Comparison of ENCODE assay signal across 21 cellular contexts in genomic region chr2:38509947-38510326, GRCh38.
DNase-seq lines count a peak whose midpoint lies in the region; ATAC-seq, FAIRE-seq and TF ChIP-seq lines count a peak whose summit lies in the region.
"Had no signal": no experiment of that assay in that cellular context is flagged by ENCODE, and none has a peak within 500 bp of the region (broad histone marks: within the 10 kb centered on the region; RNA-seq: fewer than 3 reads in every experiment).

No MANE protein-coding gene starts in this region.

- dilution Hi-C loops in keratinocyte (cut with MboI; ENCODE audit: extremely low pct_ligation_motif_present, low sequenced_read_pairs): loop anchor here (25.0 kb wide), 1 partner anchor 173 kb away; no protein-coding TSS in a partner anchor

- no peaks in the 10 kb centered on the region for H3K79me2 ChIP-seq in keratinocyte (ENCODE audit: control insufficient read depth, insufficient read depth, low read length)

- TF ChIP-seq CTCF in A673 (conservative IDR thresholded peaks at IDR 0.05; ENCODE audit: low read depth, low read length) (no peak), keratinocyte (optimal IDR thresholded peaks at IDR 0.05 in 1 of 3, IDR thresholded peaks at IDR 0.05 in 1 of 3, conservative IDR thresholded peaks at IDR 0.05 in 1 of 3; ENCODE audit: extremely low read depth in 1 of 3, insufficient read depth in 2 of 3, low read length in 3 of 3) (no peak), sigmoid colon (IDR thresholded peaks at IDR 0.05) (no peak), Calu3 (IDR thresholded peaks at IDR 0.05; ENCODE audit: unreplicated experiment) (no peak)

- no peak overlapping the region for H3K4me2 ChIP-seq in keratinocyte (ENCODE audit: control insufficient read depth, extremely low read depth, insufficient read depth, low read depth, low read length)

- no peak for TF ChIP-seq EP300 in sigmoid colon (IDR thresholded peaks at IDR 0.05)

- H3K27ac ChIP-seq in A673 (ENCODE audit: low read depth, low read length, poor library complexity, severe bottlenecking) (peak overlapping the region; percentile 55), keratinocyte (ENCODE audit: control insufficient read depth, insufficient read depth, low read length) (no peak overlapping the region), sigmoid colon (peak overlapping the region; percentile 76 to 93 (median 80))
- H3K27ac ChIP-seq: pancreas had no signal

- H3K27me3 ChIP-seq in A673 (replicated peaks; ENCODE audit: insufficient read depth, low read depth, low read length, poor library complexity) (no peaks in the 10 kb centered on the region), keratinocyte (ENCODE audit: control insufficient read depth, extremely low read depth, insufficient read depth, low read length) (no peaks in the 10 kb centered on the region), sigmoid colon (no peaks in the 10 kb centered on the region)
- H3K27me3 ChIP-seq: heart left ventricle, pancreas had no signal

- BruUV-seq in A673 (replicated peaks; lab: Mats Ljungman, UMichigan) (no TSS peak), Calu3 (replicated peaks; lab: Mats Ljungman, UMichigan) (no TSS peak)

- no peaks in the 10 kb centered on the region for H3K9me3 Mint-ChIP-seq in Calu3 (ENCODE audit: low read depth, unreplicated experiment)
- H3K9me3 Mint-ChIP-seq: naive thymus-derived CD8-positive, alpha-beta T cell had no signal

- 92 to 95% methylated on average over 2 of the region's 2 CpGs for WGBS in sigmoid colon, 2 donors

- H3K27ac Mint-ChIP-seq in Calu3 (ENCODE audit: unreplicated experiment): no peak overlapping the region
- H3K27ac Mint-ChIP-seq: activated T-helper 1 cell treated with anti-CD3 and anti-CD28 coated beads, Interleukin-12 subunit alpha, Interleukin-12 subunit beta, Interleukin-2, Interleukin-4 antibody, amounts not matched to agents 30 ng/mL and 10 ng/mL and 1 ng/mL, durations not matched to agents 14 hours and 24 hours and 36 hours; dendritic cell treated with granulocyte-macrophage colony-stimulating factor and Interleukin-4, amounts not matched to agents 40 ng/mL and 50 ng/mL, for 4 days had no signal

- no peaks in the 10 kb centered on the region for H3K9me1 ChIP-seq in keratinocyte (ENCODE audit: control insufficient read depth, extremely low read depth, insufficient read depth, low read length)

- DNase-seq in A673 (ENCODE audit: low spot score) (no peak), keratinocyte (ENCODE audit: low read depth, low spot score) (no peak), sigmoid colon (no peak), Calu3 (no peak), NCI-H69 (lab: John Stamatoyannopoulos, UW) (no peak), HuH-7.5 (ENCODE audit: low spot score) (no peak)
- DNase-seq: activated CD4-positive, alpha-beta T cell treated with anti-CD3 and anti-CD28 coated beads, Interleukin-2, amount 50 U/mL, for 4 hours; activated CD4-positive, CD25-positive, alpha-beta regulatory T cell; activated naive CD4-positive, alpha-beta T cell treated with anti-CD3 and anti-CD28 coated beads, Interleukin-2, amount 50 U/mL, for 16 hours; caudate nucleus; GDM1; heart left ventricle; Kasumi-1; mesendoderm; naive thymus-derived CD8-positive, alpha-beta T cell; NCI-H748 treated with DMSO at 0.1 percent for 48 hours; pancreas had no signal

- no peak overlapping the region for H3K4me3 ChIP-seq in A673 (ENCODE audit: low read depth, low read length, poor library complexity, severe bottlenecking)
- H3K4me3 ChIP-seq in keratinocyte (ENCODE audit: control insufficient read depth in 2 of 3, extremely low read depth in 1 of 3, insufficient read depth in 2 of 3, low read depth in 1 of 3, low read length in 3 of 3): no peak overlapping the region
- no peak overlapping the region for H3K4me3 ChIP-seq in sigmoid colon
- H3K4me3 ChIP-seq: heart left ventricle, pancreas had no signal

- H4K20me1 ChIP-seq in keratinocyte (ENCODE audit: control insufficient read depth, extremely low read depth, insufficient read depth, low read length): no peaks in the 10 kb centered on the region

- CTCF ChIA-PET in A673 (lab: Charles Lee) (interaction anchor here (0.6 to 1.2 kb wide), 2 partner anchors 190 to 433 kb away, joined by 3 to 4 read pairs; no protein-coding TSS in a partner anchor), Calu3 (lab: Charles Lee) (interaction anchor here (0.9 to 1.3 kb wide), 4 partner anchors 22 to 194 kb away, joined by 3 to 5 read pairs (median 4); no protein-coding TSS in a partner anchor)

- intact Hi-C loops in A673 (cut with micrococcal nuclease; ENCODE audit: unreplicated experiment) (loop anchor here (5.0 kb wide), 1 partner anchor 133 kb away; the partner anchor contains the start of gene ATL2), sigmoid colon (cut with DNase I) (loop anchor here (5.0 kb wide), 2 partner anchors 43 to 133 kb away; partner anchors contain the start of gene ATL2), Calu3 (cut with micrococcal nuclease; ENCODE audit: unreplicated experiment) (no loop called here)

- ATAC-seq in SK-N-SH treated with all-trans-retinoic acid at 6 μM for 48 hours: peak; percentile 43
- no peak for ATAC-seq in HG03280 (IDR thresholded peaks at IDR 0.05; ENCODE audit: unreplicated experiment)
- ATAC-seq: heart left ventricle; naive thymus-derived CD8-positive, alpha-beta T cell had no signal

- peaks cover 21% of the 10 kb centered on the region for H3K4me1 Mint-ChIP-seq in Calu3 (ENCODE audit: low read depth, unreplicated experiment)

- no peak overlapping the region for H3K9ac ChIP-seq in keratinocyte (ENCODE audit: control insufficient read depth, extremely low read depth, insufficient read depth, low read length)

- peaks cover 20% of the 10 kb centered on the region for H3K4me1 ChIP-seq in A673 (ENCODE audit: insufficient read depth, low read length, poor library complexity, severe bottlenecking)
- peaks cover 17% of the 10 kb centered on the region for H3K4me1 ChIP-seq in keratinocyte (ENCODE audit: control insufficient read depth, extremely low read depth, insufficient read depth, low read length)
- H3K4me1 ChIP-seq in sigmoid colon: peaks cover 0 to 76% (median 59%) of the 10 kb centered on the region in 4 donors
- H3K4me1 ChIP-seq: pancreas had no signal

- no peak overlapping the region for H3K4me3 Mint-ChIP-seq in Calu3 (ENCODE audit: low read depth, unreplicated experiment)
- H3K4me3 Mint-ChIP-seq: activated T-helper 1 cell treated with anti-CD3 and anti-CD28 coated beads, Interleukin-12 subunit alpha, Interleukin-12 subunit beta, Interleukin-2, Interleukin-4 antibody, amounts not matched to agents 30 ng/mL and 10 ng/mL and 1 ng/mL, durations not matched to agents 14 hours and 24 hours and 36 hours; dendritic cell treated with granulocyte-macrophage colony-stimulating factor and Interleukin-4, amounts not matched to agents 40 ng/mL and 50 ng/mL, for 4 days; naive thymus-derived CD8-positive, alpha-beta T cell had no signal

- POLR2A ChIA-PET in A673 (lab: Charles Lee; ENCODE audit: low non-redundant PET): no interaction called here

- H3K36me3 Mint-ChIP-seq in Calu3 (ENCODE audit: insufficient read depth, unreplicated experiment): no peaks in the 10 kb centered on the region
- H3K36me3 Mint-ChIP-seq: naive thymus-derived CD8-positive, alpha-beta T cell had no signal

- no peaks in the 10 kb centered on the region for H3K36me3 ChIP-seq in A673 (ENCODE audit: insufficient read depth, low read length, poor library complexity, severe bottlenecking)
- H3K36me3 ChIP-seq in keratinocyte (ENCODE audit: control insufficient read depth in 2 of 2, extremely low read depth in 1 of 2, insufficient read depth in 2 of 2, low read length in 2 of 2): no peaks in the 10 kb centered on the region
- no peaks in the 10 kb centered on the region for H3K36me3 ChIP-seq in sigmoid colon
- H3K36me3 ChIP-seq: heart left ventricle, pancreas had no signal

- FAIRE-seq in keratinocyte (lab: Jason Lieb, UNC): no peak
- FAIRE-seq: pancreas had no signal

- TF ChIP-seq POLR2A in sigmoid colon (IDR thresholded peaks at IDR 0.05): no peak

- H3K27me3 Mint-ChIP-seq in Calu3 (ENCODE audit: unreplicated experiment): no peaks in the 10 kb centered on the region
- H3K27me3 Mint-ChIP-seq: dendritic cell treated with granulocyte-macrophage colony-stimulating factor and Interleukin-4, amounts not matched to agents 40 ng/mL and 50 ng/mL, for 4 days had no signal

- H2AFZ ChIP-seq in keratinocyte (ENCODE audit: control insufficient read depth, low read length): peak overlapping the region; percentile 12

- H3K9me3 ChIP-seq in A673 (ENCODE audit: low read depth, low read length, poor library complexity, severe bottlenecking) (no peaks in the 10 kb centered on the region), keratinocyte (ENCODE audit: control insufficient read depth, low read depth, low read length) (no peaks in the 10 kb centered on the region), sigmoid colon (no peaks in the 10 kb centered on the region)
- H3K9me3 ChIP-seq: heart left ventricle, pancreas had no signal

TF ChIP-seq in SK-N-SH treated with all-trans-retinoic acid at 6 μM for 48 hours, 23 proteins besides CTCF, POLR2A, EP300 and RAD21 (continues in another document):
- TF ChIP-seq TSHZ2 (CRISPR knock-in tag; IDR thresholded peaks at IDR 0.05) (no peak), ZNF70 (CRISPR knock-in tag; IDR thresholded peaks at IDR 0.05) (no peak)
